ENCODE assay signal across 2 cellular contexts in genomic region chr4:143768007-143768591, GRCh38.
TF ChIP-seq lines count a peak whose summit lies in the region.

No MANE protein-coding gene starts in this region.

TF ChIP-seq in HCT116, 20 proteins besides CTCF, POLR2A, EP300 and RAD21:
- no peak for TF ChIP-seq EGR1 (IDR thresholded peaks at IDR 0.05; ENCODE audit: low read depth)
- peak; percentile 53; the same call in 1 of the 2 replicates for TF ChIP-seq SP1 (IDR thresholded peaks at IDR 0.05; ENCODE audit: low read depth)
- no peak for TF ChIP-seq ZNF274 (IDR thresholded peaks at IDR 0.05; ENCODE audit: low read depth, low read length)
- TF ChIP-seq SRF (IDR thresholded peaks at IDR 0.05; ENCODE audit: low read depth), result no peak
- no peak for TF ChIP-seq ATF3 (IDR thresholded peaks at IDR 0.05)
- TF ChIP-seq CBX3 (IDR thresholded peaks at IDR 0.05; ENCODE audit: low read depth), result peak; percentile 54; the same call in 1 of the 2 replicates
- TF ChIP-seq JUND (IDR thresholded peaks at IDR 0.05), result peak; percentile 45; the same call in 1 of the 2 replicates
- TF ChIP-seq CEBPB (IDR thresholded peaks at IDR 0.05; ENCODE audit: low read depth), result peak; percentile 34; the same call in 1 of the 2 replicates
- TF ChIP-seq FOSL1 (IDR thresholded peaks at IDR 0.05; ENCODE audit: low read depth), result 0 out of 2 replicates have a peak, but pooled peaks have one; percentile 45
TF ChIP-seq in HCT116: peak in this region for 5.

TF ChIP-seq in K562, 482 proteins besides CTCF, POLR2A, EP300 and RAD21:
- no peak for TF ChIP-seq TSC22D4 (tag; IDR thresholded peaks at IDR 0.05)
- no peak for TF ChIP-seq PRMT5 (CRISPR knock-in tag; IDR thresholded peaks at IDR 0.05)
